Comparison of ENCODE assay signal across 1 cellular context in genomic region chr22:42443240-42444059, GRCh38.
TF ChIP-seq lines count a peak whose summit lies in the region.

No MANE protein-coding gene starts in this region.

TF ChIP-seq in K562, 482 proteins besides CTCF, POLR2A, EP300 and RAD21 (continued from another document and continues in another):
- TF ChIP-seq PCBP2 (IDR thresholded peaks at IDR 0.05; ENCODE audit: low read depth, low read length, poor library complexity, severe bottlenecking) (no peak), NR1H2 (CRISPR knock-in tag; IDR thresholded peaks at IDR 0.05) (no peak), AFF4 (CRISPR knock-in tag; IDR thresholded peaks at IDR 0.05) (no peak), BACH1 (tag; IDR thresholded peaks at IDR 0.05) (peak; percentile 70; the same call in 1 of the 2 replicates), ZFP1 (CRISPR knock-in tag; IDR thresholded peaks at IDR 0.05) (no peak), DNMT1 (IDR thresholded peaks at IDR 0.05) (no peak), GABPB2 (CRISPR knock-in tag; conservative IDR thresholded peaks at IDR 0.05) (no peak), C11orf30 (IDR thresholded peaks at IDR 0.05; ENCODE audit: low read depth) (no peak; the same call in 1 of the 2 replicates), ZMIZ1 (IDR thresholded peaks at IDR 0.05; ENCODE audit: low read depth in 2 of 2, low read length in 2 of 2) (no peak), MLX (CRISPR knock-in tag; conservative IDR thresholded peaks at IDR 0.05) (no peak), CREBBP (IDR thresholded peaks at IDR 0.05; ENCODE audit: low read depth, low read length) (no peak), MAZ (CRISPR knock-in tag; conservative IDR thresholded peaks at IDR 0.05 in 1 of 2, IDR thresholded peaks at IDR 0.05 in 1 of 2) (no peak), ATF7 (IDR thresholded peaks at IDR 0.05) (no peak), TFAM (CRISPR knock-in tag; conservative IDR thresholded peaks at IDR 0.05) (no peak), ZNF324 (CRISPR knock-in tag; IDR thresholded peaks at IDR 0.05) (no peak), FOXP4 (CRISPR knock-in tag; IDR thresholded peaks at IDR 0.05; ENCODE audit: borderline replicate concordance) (no peak), POLR2B (IDR thresholded peaks at IDR 0.05; ENCODE audit: low read depth, partially characterized antibody) (no peak), ILF3 (IDR thresholded peaks at IDR 0.05; ENCODE audit: borderline replicate concordance) (no peak), E2F3 (CRISPR knock-in tag; IDR thresholded peaks at IDR 0.05) (peak; percentile 87; the same call in 1 of the 2 replicates), ZNF584 (CRISPR knock-in tag; IDR thresholded peaks at IDR 0.05; ENCODE audit: low read depth) (0 out of 2 replicates have a peak, but pooled peaks have one; percentile 67), TGIF2 (CRISPR knock-in tag; IDR thresholded peaks at IDR 0.05) (no peak), ZFP91 (CRISPR knock-in tag; IDR thresholded peaks at IDR 0.05) (no peak), PTRF (tag; IDR thresholded peaks at IDR 0.05) (0 out of 2 replicates have a peak, but pooled peaks have one; percentile 61), PHF8 (IDR thresholded peaks at IDR 0.05; ENCODE audit: borderline replicate concordance, low read length) (no peak), POLR2H (tag; IDR thresholded peaks at IDR 0.05; ENCODE audit: low read depth) (no peak), SMAD2 (IDR thresholded peaks at IDR 0.05; ENCODE audit: low read depth, low read length) (no peak), NR0B1 (IDR thresholded peaks at IDR 0.05; ENCODE audit: partially characterized antibody) (no peak), ZSCAN32 (CRISPR knock-in tag; IDR thresholded peaks at IDR 0.05) (no peak), FOXK2 (conservative IDR thresholded peaks at IDR 0.05 in 1 of 2, IDR thresholded peaks at IDR 0.05 in 1 of 2; ENCODE audit: low read depth in 2 of 2) (no peak), ZBTB26 (CRISPR knock-in tag; IDR thresholded peaks at IDR 0.05) (no peak), CGGBP1 (CRISPR knock-in tag; IDR thresholded peaks at IDR 0.05) (no peak), NR2C1 (IDR thresholded peaks at IDR 0.05) (no peak), NR2C1 (tag; IDR thresholded peaks at IDR 0.05) (peak; percentile 63), ZBTB33 (CRISPR knock-in tag; IDR thresholded peaks at IDR 0.05) (no peak), CUX1 (CRISPR knock-in tag; IDR thresholded peaks at IDR 0.05) (peak; percentile 71; the same call in 1 of the 2 replicates), CBFA2T3 (IDR thresholded peaks at IDR 0.05) (no peak)
